In the genomic region with DNA sequence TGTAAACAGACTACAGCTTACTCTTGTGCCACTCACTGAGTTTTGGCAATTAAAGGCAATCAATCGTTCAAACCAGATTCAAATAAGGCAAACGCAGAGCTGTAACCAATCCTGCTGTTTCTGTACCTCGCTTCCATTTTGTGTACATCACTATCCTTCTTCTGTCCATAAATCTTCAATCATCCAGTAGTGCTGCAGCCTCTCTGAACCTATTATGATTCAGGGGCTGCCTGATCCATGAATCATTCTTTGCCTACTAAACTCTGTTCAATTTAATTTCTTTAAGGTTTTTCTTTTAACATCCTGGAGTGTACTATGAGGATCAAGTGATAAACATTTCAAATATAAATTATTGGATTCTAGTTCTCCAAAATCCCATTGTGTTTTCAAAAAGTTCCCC, we compare ENCODE assay signal across 17 cellular contexts.
"Had no signal": no experiment of that assay in that cellular context is flagged by ENCODE, and none has a peak within 500 bp of the region (broad histone marks: within the 10 kb centered on the region; RNA-seq: fewer than 3 reads in every experiment).

No MANE protein-coding gene starts in this region.

- H3K36me3 ChIP-seq: colonic mucosa, pancreas, thoracic aorta had no signal

- H3K4me1 ChIP-seq: colonic mucosa, stomach had no signal

- H3K27me3 ChIP-seq: cardiac muscle cell, colonic mucosa, pancreas, stomach had no signal

- DNase-seq: activated CD4-positive, alpha-beta memory T cell treated with anti-CD3 and anti-CD28 coated beads for 36 hours; activated CD4-positive, CD25-positive, alpha-beta regulatory T cell treated with anti-CD3 and anti-CD28 coated beads, Interleukin-2, amount 50 U/mL, for 72 hours; activated gamma-delta T cell; activated T-cell treated with anti-CD3 and anti-CD28 coated beads, Interleukin-2, amount 50 U/mL, for 4 hours; anterior cingulate cortex; colonic mucosa; effector memory CD4-positive, alpha-beta T cell; immature natural killer cell; left colon; naive B cell; pancreas; stomach had no signal

- H3K27ac ChIP-seq: cardiac muscle cell, colonic mucosa, epithelial cell of prostate, pancreas, skin epidermis, stomach, thoracic aorta had no signal

- H3K9me3 ChIP-seq: pancreas, stomach, thoracic aorta had no signal

- H3K4me3 ChIP-seq: cardiac muscle cell, colonic mucosa, lung, pancreas, skin epidermis, stomach, thoracic aorta had no signal

- FAIRE-seq: pancreas had no signal
